ENCODE assay signal across 22 cellular contexts in the genomic region with DNA sequence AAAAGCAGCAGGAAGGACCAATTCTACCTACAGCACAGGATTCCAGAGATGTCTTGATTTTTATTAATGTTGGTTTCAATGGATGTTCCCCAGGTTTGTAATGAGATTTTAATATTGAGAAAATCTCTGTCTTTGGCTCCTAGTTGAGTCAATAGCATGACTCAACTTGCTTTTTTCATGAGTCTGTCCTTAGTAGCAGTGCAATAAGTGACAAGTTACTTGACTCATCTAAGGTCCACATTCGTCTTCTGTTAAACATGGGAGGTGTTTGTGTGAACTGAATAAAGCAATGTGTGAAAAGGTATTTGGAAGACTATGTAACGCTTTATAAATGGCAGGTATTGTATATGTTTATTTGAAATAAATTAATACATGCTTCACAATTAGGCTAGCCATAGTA.
"Had no signal": no experiment of that assay in that cellular context is flagged by ENCODE, and none has a peak within 500 bp of the region (broad histone marks: within the 10 kb centered on the region; RNA-seq: fewer than 3 reads in every experiment).

No MANE protein-coding gene starts in this region.

- H3K4me3 ChIP-seq: esophagus muscularis mucosa, mucosa of descending colon, tibial artery had no signal

- H3K27me3 ChIP-seq: brain microvascular endothelial cell, esophagus muscularis mucosa, tibial artery had no signal

- H3K27ac ChIP-seq: brain microvascular endothelial cell, esophagus muscularis mucosa, tibial artery had no signal

- H3K27me3 Mint-ChIP-seq: activated CD4-positive, alpha-beta memory T cell treated with anti-CD3 and anti-CD28 coated beads, Interleukin-2, amount 10 ng/mL, durations not matched to agents 7 days and 5 days; activated T-helper 17 cell treated with anti-CD3 and anti-CD28 coated beads, Interleukin-2, amount 50 U/mL, for 72 hours; naive B cell had no signal

- H3K9me3 ChIP-seq: esophagus muscularis mucosa, mucosa of descending colon, tibial artery had no signal

- H3K4me3 Mint-ChIP-seq: activated CD4-positive, alpha-beta memory T cell treated with anti-CD3 and anti-CD28 coated beads, Interleukin-2, amount 10 ng/mL, durations not matched to agents 7 days and 5 days; activated naive CD4-positive, alpha-beta T cell treated with anti-CD3 and anti-CD28 coated beads for 36 hours; activated T-helper 17 cell treated with anti-CD3 and anti-CD28 coated beads, Interleukin-2, amount 50 U/mL, for 72 hours; naive B cell; neural crest cell; T-helper 2 cell treated with Interferon-gamma antibody and Interleukin-4, amounts not matched to agents 5 μg/mL and 100 μg/mL, for 36 hours; WTC11 had no signal

- H3K27ac Mint-ChIP-seq: activated CD4-positive, alpha-beta memory T cell treated with anti-CD3 and anti-CD28 coated beads, Interleukin-2, amount 10 ng/mL, durations not matched to agents 7 days and 5 days; activated naive CD4-positive, alpha-beta T cell treated with anti-CD3 and anti-CD28 coated beads for 36 hours; activated T-helper 17 cell treated with anti-CD3 and anti-CD28 coated beads, Interleukin-2, amount 50 U/mL, for 72 hours; naive B cell; T-helper 2 cell treated with Interferon-gamma antibody and Interleukin-4, amounts not matched to agents 5 μg/mL and 100 μg/mL, for 36 hours; WTC11 had no signal

- H3K4me1 Mint-ChIP-seq: activated CD4-positive, alpha-beta memory T cell treated with anti-CD3 and anti-CD28 coated beads, Interleukin-2, amount 10 ng/mL, durations not matched to agents 7 days and 5 days; activated T-helper 17 cell treated with anti-CD3 and anti-CD28 coated beads, Interleukin-2, amount 50 U/mL, for 72 hours; naive B cell; neural crest cell had no signal

- H3K36me3 ChIP-seq: brain microvascular endothelial cell, esophagus muscularis mucosa, tibial artery had no signal

- DNase-seq: activated CD4-positive, alpha-beta memory T cell treated with anti-CD3 and anti-CD28 coated beads, Interleukin-2, amount 10 ng/mL, durations not matched to agents 7 days and 5 days; activated CD4-positive, alpha-beta T cell treated with anti-CD3 and anti-CD28 coated beads for 4 hours; activated naive CD4-positive, alpha-beta T cell treated with anti-CD3 and anti-CD28 coated beads for 36 hours; activated T-cell treated with anti-CD3 and anti-CD28 coated beads, Interleukin-2, amount 50 U/mL, for 1 hour; aorta; brain microvascular endothelial cell; cerebellar nuclear complex; effector CD4-positive, alpha-beta T cell; foreskin melanocyte; hypothalamus; kidney; mesenchymal stem cell; mucosa of descending colon; naive B cell; retina; stimulated activated naive CD4-positive, alpha-beta T cell treated with Interleukin-2 at 50 U/mL for 16 hours; tibial artery had no signal

- H3K36me3 Mint-ChIP-seq: naive B cell, WTC11 had no signal

- H3K9me3 Mint-ChIP-seq: neural crest cell had no signal
